Comparison of ENCODE assay signal across 16 cellular contexts in the genomic region with DNA sequence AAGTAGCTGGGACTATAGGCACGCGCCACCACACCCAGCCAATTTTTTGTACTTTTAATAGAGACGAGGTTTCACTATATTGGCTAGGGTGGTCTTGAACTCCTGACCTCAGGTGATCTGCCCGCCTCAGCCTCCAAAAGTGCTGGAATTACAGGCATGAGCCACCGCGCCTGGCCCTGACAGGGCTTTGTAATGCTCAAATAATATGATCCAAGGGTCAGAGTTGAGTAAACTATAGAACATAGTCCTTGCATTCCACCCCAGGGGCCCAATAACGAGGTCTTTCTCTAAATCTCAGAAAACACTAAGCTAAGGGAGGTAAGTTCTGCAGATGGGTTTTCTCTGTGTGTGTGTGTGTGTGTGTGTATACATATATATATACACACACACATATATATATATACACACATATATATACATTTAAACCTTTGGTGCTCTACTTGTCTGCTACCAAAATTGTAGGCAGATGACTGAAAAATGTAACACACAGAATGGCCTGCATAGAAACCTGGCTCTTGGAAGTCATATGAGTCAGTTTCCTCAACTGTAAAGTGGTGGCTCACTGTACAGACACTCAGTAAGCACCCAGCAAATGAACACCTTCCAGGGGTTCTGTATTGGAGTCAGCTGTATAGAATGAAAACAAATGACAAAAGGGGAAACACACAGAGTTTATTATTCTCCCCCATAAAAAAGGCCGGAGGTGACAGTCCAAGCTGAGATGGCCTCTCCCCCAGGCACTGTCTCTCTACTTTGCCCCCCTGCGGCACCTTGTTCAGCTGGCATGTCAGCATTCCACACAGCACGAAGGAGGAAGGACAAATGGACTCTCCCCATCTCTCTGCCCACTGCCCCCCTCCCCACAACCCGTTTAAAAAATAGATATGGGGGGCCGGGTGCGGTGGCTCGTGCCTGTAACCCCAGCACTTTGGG. TPM values are rescaled to one million over a fixed set of nuclear protein-coding genes. Genes with fewer than 3 reads are reported as not detected.
DNase-seq lines count a peak whose midpoint lies in the region; ATAC-seq, FAIRE-seq and TF ChIP-seq lines count a peak whose summit lies in the region.
"Had no signal": no experiment of that assay in that cellular context is flagged by ENCODE, and none has a peak within 500 bp of the region (broad histone marks: within the 10 kb centered on the region; RNA-seq: fewer than 3 reads in every experiment).

No MANE protein-coding gene starts in this region.

- no peaks in the 10 kb centered on the region for H3K9me3 ChIP-seq in GM12878 (replicated peaks; ENCODE audit: control insufficient read depth, insufficient read depth, low read length)
- no peaks in the 10 kb centered on the region for H3K9me3 ChIP-seq in endodermal cell (ENCODE audit: control insufficient read depth, low read length)
- H3K9me3 ChIP-seq: esophagus muscularis mucosa had no signal

- no peaks in the 10 kb centered on the region for H3K36me3 Mint-ChIP-seq in Calu3 (ENCODE audit: insufficient read depth, unreplicated experiment)
- H3K36me3 Mint-ChIP-seq in endodermal cell (ENCODE audit: low read depth), result no peaks in the 10 kb centered on the region
- H3K36me3 Mint-ChIP-seq: CD8-positive, alpha-beta memory T cell; naive thymus-derived CD8-positive, alpha-beta T cell had no signal

- TF ChIP-seq POLR2A in GM12878 (IDR thresholded peaks at IDR 0.05; ENCODE audit: low read depth, low read length), result no peak

- TF ChIP-seq CTCF in Calu3 (IDR thresholded peaks at IDR 0.05; ENCODE audit: unreplicated experiment), result no peak
- no peak for TF ChIP-seq CTCF in GM12878 (IDR thresholded peaks at IDR 0.05 in 2 of 3, conservative IDR thresholded peaks at IDR 0.05 in 1 of 3; ENCODE audit: control insufficient read depth in 2 of 3, extremely low read depth in 1 of 3, insufficient read depth in 1 of 3, low read depth in 3 of 3, low read length in 3 of 3)
- no peak for TF ChIP-seq CTCF in endodermal cell (conservative IDR thresholded peaks at IDR 0.05)

- H3K4me2 ChIP-seq in GM12878 (ENCODE audit: control insufficient read depth, insufficient read depth), result no peak overlapping the region

- no peak overlapping the region for H2AFZ ChIP-seq in GM12878 (ENCODE audit: control insufficient read depth, low read depth, low read length)

- peak; percentile 35 for DNase-seq in Calu3
- DNase-seq in HT1080 (ENCODE audit: low read depth), result peak; percentile 60
- no peak for DNase-seq in GM12878 (ENCODE audit: low read depth, low spot score)
- peak; percentile 37 to 77 for DNase-seq in lung microvascular endothelial cell (ENCODE audit: low read depth in 2 of 2)
- no peak for DNase-seq in cerebellar cortex (ENCODE audit: low spot score)
- DNase-seq in LoVo (ENCODE audit: low spot score), result no peak
- DNase-seq in endodermal cell, result no peak
- DNase-seq in cortex of kidney (lab: John Stamatoyannopoulos, UW), result no peak
- DNase-seq: activated CD4-positive, CD25-positive, alpha-beta regulatory T cell treated with anti-CD3 and anti-CD28 coated beads, Interleukin-2, amount 50 U/mL, for 72 hours; CD8-positive, alpha-beta memory T cell; Kasumi-1; naive thymus-derived CD8-positive, alpha-beta T cell; NCI-H2029 had no signal

- H3K4me3 Mint-ChIP-seq in Calu3 (ENCODE audit: low read depth, unreplicated experiment) (no peak overlapping the region), endodermal cell (no peak overlapping the region)
- H3K4me3 Mint-ChIP-seq: CD8-positive, alpha-beta memory T cell; central memory CD8-positive, alpha-beta T cell; naive thymus-derived CD8-positive, alpha-beta T cell had no signal

- H3K27ac ChIP-seq in GM12878 (ENCODE audit: control insufficient read depth, insufficient read depth) (no peak overlapping the region), endodermal cell (ENCODE audit: low read depth, low read length) (no peak overlapping the region)
- H3K27ac ChIP-seq: esophagus muscularis mucosa had no signal

- H3K9ac ChIP-seq in GM12878 (ENCODE audit: control insufficient read depth, insufficient read depth, low read length) (no peak overlapping the region), endodermal cell (ENCODE audit: extremely low read depth, low read length, poor library complexity, severe bottlenecking) (no peak overlapping the region)

- RAD21 ChIA-PET in GM12878 (lab: Charles Lee; ENCODE audit: unreplicated experiment), result interaction anchor here (1.2 kb wide), 1 partner anchor 90 kb away, joined by 4 read pairs; no protein-coding TSS in a partner anchor

- BruUV-seq in Calu3 (replicated peaks; lab: Mats Ljungman, UMichigan) (no TSS peak), GM12878 (replicated peaks; lab: Mats Ljungman, UMichigan) (no TSS peak)

- ATAC-seq in GM12878, result 0 out of 3 replicates have a peak, but pooled peaks have one; percentile 7
- ATAC-seq: naive thymus-derived CD8-positive, alpha-beta T cell had no signal

- H3K9me3 Mint-ChIP-seq in Calu3 (ENCODE audit: low read depth, unreplicated experiment), result no peaks in the 10 kb centered on the region
- no peaks in the 10 kb centered on the region for H3K9me3 Mint-ChIP-seq in endodermal cell
- H3K9me3 Mint-ChIP-seq: CD8-positive, alpha-beta memory T cell; central memory CD8-positive, alpha-beta T cell; naive thymus-derived CD8-positive, alpha-beta T cell had no signal

- peaks cover 37% of the 10 kb centered on the region for H3K4me1 ChIP-seq in GM12878 (ENCODE audit: control insufficient read depth, insufficient read depth, low read length)
- H3K4me1 ChIP-seq in endodermal cell (ENCODE audit: control insufficient read depth, insufficient read depth, low read length), result peaks cover 9% of the 10 kb centered on the region

- no peak for TF ChIP-seq RAD21 in GM12878 (IDR thresholded peaks at IDR 0.05; ENCODE audit: insufficient read depth, low read depth, low read length)

- no peaks in the 10 kb centered on the region for H3K79me2 ChIP-seq in GM12878 (ENCODE audit: control insufficient read depth, insufficient read depth, low read length)

- no peak for FAIRE-seq in GM12878 (lab: Jason Lieb, UNC)

- H3K27me3 Mint-ChIP-seq in Calu3 (ENCODE audit: unreplicated experiment) (peaks cover 26% of the 10 kb centered on the region), endodermal cell (ENCODE audit: insufficient read depth) (no peaks in the 10 kb centered on the region)
- H3K27me3 Mint-ChIP-seq: central memory CD8-positive, alpha-beta T cell; naive thymus-derived CD8-positive, alpha-beta T cell had no signal

- H4K20me1 ChIP-seq in GM12878 (ENCODE audit: control insufficient read depth, insufficient read depth), result no peaks in the 10 kb centered on the region

- CTCF ChIA-PET in Calu3 (lab: Charles Lee) (interaction anchor here (0.6 to 1.1 kb wide), 5 partner anchors 19 to 165 kb away, joined by 3 to 7 read pairs (median 3); no protein-coding TSS in a partner anchor), GM12878 (lab: Yijun Ruan, JAX) (no interaction called here)

- SMC1A ChIA-PET in GM12878 (lab: Charles Lee; ENCODE audit: uncharacterized antibody, unreplicated experiment), result interaction anchor here (4.1 kb wide), 1 partner anchor 8 kb away, joined by 20 read pairs; no protein-coding TSS in a partner anchor

- H3K27me3 ChIP-seq in GM12878 (replicated peaks in 1 of 2; ENCODE audit: control insufficient read depth in 2 of 2, insufficient read depth in 2 of 2, low read length in 1 of 2) (no peaks in the 10 kb centered on the region), endodermal cell (ENCODE audit: control insufficient read depth, insufficient read depth, low read length, poor library complexity, severe bottlenecking) (no peaks in the 10 kb centered on the region)

- H3K36me3 ChIP-seq in GM12878 (ENCODE audit: control insufficient read depth in 2 of 2, insufficient read depth in 2 of 2, low read length in 1 of 2), result no peaks in the 10 kb centered on the region
- H3K36me3 ChIP-seq in endodermal cell (ENCODE audit: control insufficient read depth, insufficient read depth, low read length), result no peaks in the 10 kb centered on the region
- H3K36me3 ChIP-seq: esophagus muscularis mucosa had no signal

- no peak overlapping the region for H3K27ac Mint-ChIP-seq in Calu3 (ENCODE audit: unreplicated experiment)
- H3K27ac Mint-ChIP-seq in endodermal cell, result no peak overlapping the region
- H3K27ac Mint-ChIP-seq: naive thymus-derived CD8-positive, alpha-beta T cell had no signal

- POLR2A ChIA-PET in GM12878 (lab: Charles Lee), result interaction anchor here (1.2 kb wide), 1 partner anchor 89 kb away, joined by 3 read pairs; no protein-coding TSS in a partner anchor

- in situ Hi-C loops in GM12878 (cut with MboI), result loop anchor here (25.0 kb wide), 1 partner anchor 455 kb away; a partner anchor contains a TSS

- WGBS in GM12878 (ENCODE audit: insufficient coverage, insufficient replicate concordance, low lambda C conversion rate, missing lambda C conversion rate), result 43% methylated on average over 14 of the region's 14 CpGs
- WGBS in endodermal cell (ENCODE audit: insufficient coverage in 1 of 2, insufficient read length in 1 of 2), 2 experiments, result 77 to 86% methylated on average over 7 to 13 of the region's 14 CpGs

- intact Hi-C loops in Calu3 (cut with micrococcal nuclease; ENCODE audit: unreplicated experiment), result no loop called here
- intact Hi-C loops in GM12878 (cut with micrococcal nuclease; ENCODE audit: unreplicated experiment), result no loop called here

- TF ChIP-seq EP300 in GM12878 (IDR thresholded peaks at IDR 0.05; ENCODE audit: borderline replicate concordance in 1 of 2, control insufficient read depth in 1 of 2, low read depth in 2 of 2, low read length in 2 of 2), result no peak

- H3K4me1 Mint-ChIP-seq in Calu3 (ENCODE audit: low read depth, unreplicated experiment) (peaks cover 20% of the 10 kb centered on the region), endodermal cell (peaks cover 14% of the 10 kb centered on the region)

- H3K4me3 ChIP-seq in GM12878, result no peak overlapping the region
- no peak overlapping the region for H3K4me3 ChIP-seq in endodermal cell (ENCODE audit: low read length)
- H3K4me3 ChIP-seq: esophagus muscularis mucosa had no signal

RNA-seq across cellular contexts. Expression of a gene that starts 6.0 kb away (rescaled TPM):
- total RNA-seq in Calu3 (2022) (not detected in 2 replicates), GM12878 (2014; rRNA removed) (0.34 and 0.60 TPM in 2 replicates), GM12878 (2014; rRNA removed; fragmentation: Illumina TruSeq; extraction: Trizol) (0.37 and 0.85 TPM in 2 replicates), GM12878 (2021) (0.46 and 0.53 TPM in 2 replicates), lung microvascular endothelial cell (not detected in 2 replicates), endodermal cell (not detected)
- total RNA-seq in HT1080 (2014; rRNA removed; shearing (Covaris generic)), result not detected in 2 replicates
- polyA plus RNA-seq in HT1080 (2015; cell fraction: cytosol; rRNA removed), result not detected in 2 replicates
- polyA plus RNA-seq in HT1080 (2015; cell fraction: nucleus; rRNA removed), result not detected in 2 replicates
- total RNA-seq in GM12878 (2013; cell fraction: nucleolus; rRNA removed), result 6.1 and 6.4 TPM in 2 replicates
- polyA plus RNA-seq in GM12878 (2011; ENCODE audit: low read depth), result 0.70 TPM
- polyA plus RNA-seq in GM12878 (2011; rRNA removed) (7.5 and 9.4 TPM in 2 replicates), GM12878 (2014; fragmentation: Illumina TruSeq; extraction: Trizol) (0.63 and 1.1 TPM in 2 replicates), GM12878 (2014; fragmentation: Nextera tagmentation; extraction: Ambion mirVana) (under 1 TPM; 0.19 to 0.24 TPM), GM12878 (2014; rRNA removed) (0.44 and 0.45 TPM in 2 replicates), GM12878 (2016; fragmentation: Nextera tagmentation; extraction: Ambion mirVana) (under 1 TPM; 0.25 to 0.72 TPM)
- 10.4 TPM in 2 replicates for polyA plus RNA-seq in GM12878 (2011; cell fraction: cytosol; rRNA removed)
- 4.8 and 5.3 TPM in 2 replicates for polyA plus RNA-seq in GM12878 (2011; cell fraction: nucleus; rRNA removed)
- 0.99 and 1.8 TPM in 2 replicates for polyA plus RNA-seq in GM12878 (2012)
- polyA minus RNA-seq in GM12878 (2011; rRNA and poly(A)+ RNA removed), result 4.9 and 8.7 TPM in 2 replicates
- polyA minus RNA-seq in GM12878 (2011; cell fraction: cytosol; rRNA and poly(A)+ RNA removed), result 3.6 and 5.6 TPM in 2 replicates
- 5.8 and 6.8 TPM in 2 replicates for polyA minus RNA-seq in GM12878 (2011; cell fraction: nucleus; rRNA and poly(A)+ RNA removed)
- 1.5 TPM for polyA plus RNA-seq in endodermal cell (2013, experiment 1 of 2)
- 1.6 TPM for polyA plus RNA-seq in endodermal cell (2013, experiment 2 of 2)
- total RNA-seq: naive thymus-derived CD8-positive, alpha-beta T cell; SK-MEL-5 had no signal

Comparison
In these comparisons a context has a peak if more than half of its experiments do, and no peak if none do; other contexts are left out.
1. DNase-seq: peak in Calu3 (single experiment), HT1080 (single experiment) and lung microvascular endothelial cell (2 of 2); none in GM12878 (single experiment), cerebellar cortex (single experiment), LoVo (single experiment), endodermal cell (single experiment) and cortex of kidney (single experiment).